Comparison of ENCODE assay signal across 8 cellular contexts in the genomic region with DNA sequence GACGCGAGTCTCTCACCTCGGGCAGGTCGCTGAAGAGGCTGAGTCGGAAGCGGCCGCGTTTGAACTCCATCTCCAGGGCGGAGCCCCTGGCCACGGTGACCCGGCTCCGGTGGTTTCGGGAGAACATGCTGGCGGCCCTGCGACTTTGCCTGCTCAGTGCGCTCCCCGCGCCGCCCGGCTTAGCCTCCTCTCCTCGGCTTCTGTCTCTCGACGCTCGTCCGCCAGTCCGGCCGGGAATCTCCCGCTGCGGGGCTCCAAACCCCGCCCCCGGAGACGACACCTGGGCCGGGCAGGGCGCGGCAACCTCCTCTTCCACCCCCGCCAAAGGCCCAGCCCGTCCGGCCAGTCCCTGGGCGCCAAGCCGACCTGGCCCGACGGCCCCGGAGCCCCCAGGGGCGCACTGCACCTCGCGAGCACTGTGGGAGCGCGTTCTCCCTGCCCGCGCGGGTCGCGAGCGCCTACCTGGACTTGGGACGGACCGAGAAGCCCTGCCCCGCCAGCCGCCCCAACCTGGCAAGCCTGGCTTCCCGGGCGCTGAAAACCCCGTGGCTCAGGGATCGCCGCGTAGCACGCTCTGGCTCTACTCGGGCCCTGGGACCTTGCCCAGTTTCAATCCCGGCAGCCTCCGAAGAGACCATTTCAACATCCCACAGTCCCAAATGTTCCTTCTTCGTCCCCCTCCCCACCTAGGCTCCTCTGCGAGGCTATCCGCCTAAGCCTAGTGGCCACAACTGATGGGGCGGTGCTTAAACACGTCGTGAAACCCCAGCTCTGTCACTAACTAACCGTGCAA. TPM values are rescaled to one million over a fixed set of nuclear protein-coding genes. Genes with fewer than 3 reads are reported as not detected.
DNase-seq lines count a peak whose midpoint lies in the region; ATAC-seq and TF ChIP-seq lines count a peak whose summit lies in the region.

A gene with protein sequence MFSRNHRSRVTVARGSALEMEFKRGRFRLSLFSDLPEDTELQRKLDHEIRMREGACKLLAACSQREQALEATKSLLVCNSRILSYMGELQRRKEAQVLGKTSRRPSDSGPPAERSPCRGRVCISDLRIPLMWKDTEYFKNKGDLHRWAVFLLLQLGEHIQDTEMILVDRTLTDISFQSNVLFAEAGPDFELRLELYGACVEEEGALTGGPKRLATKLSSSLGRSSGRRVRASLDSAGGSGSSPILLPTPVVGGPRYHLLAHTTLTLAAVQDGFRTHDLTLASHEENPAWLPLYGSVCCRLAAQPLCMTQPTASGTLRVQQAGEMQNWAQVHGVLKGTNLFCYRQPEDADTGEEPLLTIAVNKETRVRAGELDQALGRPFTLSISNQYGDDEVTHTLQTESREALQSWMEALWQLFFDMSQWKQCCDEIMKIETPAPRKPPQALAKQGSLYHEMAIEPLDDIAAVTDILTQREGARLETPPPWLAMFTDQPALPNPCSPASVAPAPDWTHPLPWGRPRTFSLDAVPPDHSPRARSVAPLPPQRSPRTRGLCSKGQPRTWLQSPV (minus strand): TSS at position 248 of the 793 bp plus-strand sequence. CDS start 121 bp downstream, at position 127.

- H3K36me3 Mint-ChIP-seq in activated naive CD8-positive, alpha-beta T cell treated with anti-CD3 and anti-CD28 coated beads for 36 hours = no peaks in the 10 kb centered on the region

- ATAC-seq in SK-N-SH treated with all-trans-retinoic acid at 6 μM for 48 hours (no peak), left ventricle myocardium superior (peak; percentile 17), HG03378 (IDR thresholded peaks at IDR 0.05; ENCODE audit: unreplicated experiment) (no peak)

- H3K9me3 ChIP-seq in SK-N-SH (no peaks in the 10 kb centered on the region), MM.1S (replicated peaks; ENCODE audit: insufficient read depth, low read length) (no peaks in the 10 kb centered on the region)

- H3K79me2 ChIP-seq in SK-N-SH (ENCODE audit: insufficient read depth) (peaks cover 30% of the 10 kb centered on the region), MM.1S (ENCODE audit: low read length) (no peaks in the 10 kb centered on the region)

- H3K27ac Mint-ChIP-seq in activated naive CD8-positive, alpha-beta T cell treated with anti-CD3 and anti-CD28 coated beads for 36 hours = no peak within 1 kb of the TSS

- H3K4me1 Mint-ChIP-seq in activated naive CD8-positive, alpha-beta T cell treated with anti-CD3 and anti-CD28 coated beads for 36 hours = peaks cover 7% of the 10 kb centered on the region

- H3K4me1 ChIP-seq in SK-N-SH (ENCODE audit: control insufficient read depth in 1 of 2, insufficient read depth in 2 of 2, low read depth in 1 of 2, low read length in 1 of 2) = peaks cover 20 to 27% of the 10 kb centered on the region in 2 experiments; a peak in 3 of 4 replicates
- H3K4me1 ChIP-seq in MM.1S (ENCODE audit: low read length) = peaks cover 5% of the 10 kb centered on the region

- no peak for DNase-seq in SK-N-SH
- peak; percentile 37 for DNase-seq in MM.1S
- DNase-seq in activated naive CD8-positive, alpha-beta T cell treated with anti-CD3 and anti-CD28 coated beads for 36 hours = peak; percentile 46
- peak; percentile 71 for DNase-seq in left ventricle myocardium superior
- DNase-seq in renal cortical epithelial cell (ENCODE audit: low read depth) = peak; percentile 90
- DNase-seq in HCEC 1CT = no peak

- H3K9ac ChIP-seq in SK-N-SH = peak within 1 kb of the TSS; percentile 77
- H3K9ac ChIP-seq in MM.1S (ENCODE audit: low read length) = no peak within 1 kb of the TSS

- CTCF ChIA-PET in SK-N-SH (lab: Yijun Ruan, JAX) = interaction anchor here (2.5 kb wide), 1 partner anchor 90 kb away, joined by 8 read pairs; no protein-coding TSS in a partner anchor

- H4K20me1 ChIP-seq in SK-N-SH (ENCODE audit: insufficient read depth) (no peaks in the 10 kb centered on the region), MM.1S (ENCODE audit: insufficient read depth, low read length) (no peaks in the 10 kb centered on the region)

- H3K27ac ChIP-seq in SK-N-SH (ENCODE audit: low read depth in 2 of 2, low read length in 1 of 2) = peak within 1 kb of the TSS; percentile 64 to 98
- H3K27ac ChIP-seq in MM.1S (ENCODE audit: low read length) = no peak within 1 kb of the TSS

- TF ChIP-seq CTCF in SK-N-SH (IDR thresholded peaks at IDR 0.05) = no peak
- no peak for TF ChIP-seq CTCF in MM.1S (IDR thresholded peaks at IDR 0.05; ENCODE audit: low read length)

- no peaks in the 10 kb centered on the region for H3K27me3 ChIP-seq in SK-N-SH (ENCODE audit: insufficient read depth)
- peaks cover 31% of the 10 kb centered on the region for H3K27me3 ChIP-seq in MM.1S (replicated peaks; ENCODE audit: insufficient read depth, low read length)

- 96% methylated on average over 65 of the region's 75 CpGs for WGBS in SK-N-SH (ENCODE audit: low lambda C conversion rate)

- peaks cover 47% of the 10 kb centered on the region for H3K27me3 Mint-ChIP-seq in activated naive CD8-positive, alpha-beta T cell treated with anti-CD3 and anti-CD28 coated beads for 36 hours

- POLR2A ChIA-PET in SK-N-SH (lab: Yijun Ruan, JAX) = no interaction called here

- TF ChIP-seq RAD21 in SK-N-SH (IDR thresholded peaks at IDR 0.05; ENCODE audit: low read length) = no peak

- H3K9me3 Mint-ChIP-seq in activated naive CD8-positive, alpha-beta T cell treated with anti-CD3 and anti-CD28 coated beads for 36 hours = no peaks in the 10 kb centered on the region

- peaks cover 6% of the 10 kb centered on the region for H3F3A ChIP-seq in SK-N-SH (replicated peaks; ENCODE audit: insufficient read depth)
- H3F3A ChIP-seq in MM.1S (ENCODE audit: insufficient read depth, low read length) = no peaks in the 10 kb centered on the region

- intact Hi-C loops in left ventricle myocardium superior (cut with micrococcal nuclease) = no loop called here

- H2AFZ ChIP-seq in SK-N-SH (ENCODE audit: low read depth) (peak within 1 kb of the TSS; percentile 95), MM.1S (ENCODE audit: low read length) (peak within 1 kb of the TSS; percentile 98)

- H3K9me2 ChIP-seq in SK-N-SH (no peaks in the 10 kb centered on the region), MM.1S (replicated peaks; ENCODE audit: insufficient read depth, low read length) (no peaks in the 10 kb centered on the region)

- no peaks in the 10 kb centered on the region for H3K36me3 ChIP-seq in SK-N-SH (replicated peaks in 1 of 2; ENCODE audit: control insufficient read depth in 1 of 2, insufficient read depth in 2 of 2, low read length in 1 of 2)
- no peaks in the 10 kb centered on the region for H3K36me3 ChIP-seq in MM.1S (replicated peaks; ENCODE audit: insufficient read depth, low read length)

- TF ChIP-seq EP300 in SK-N-SH (IDR thresholded peaks at IDR 0.05; ENCODE audit: borderline replicate concordance in 1 of 2, low read depth in 1 of 2, low read length in 1 of 2) = no peak

- H3K4me3 Mint-ChIP-seq in activated naive CD8-positive, alpha-beta T cell treated with anti-CD3 and anti-CD28 coated beads for 36 hours = peak within 1 kb of the TSS; percentile 62

- H3K4me3 ChIP-seq in SK-N-SH (ENCODE audit: low read depth in 2 of 2, low read length in 1 of 2) = peak within 1 kb of the TSS; percentile 73 to 75
- H3K4me3 ChIP-seq in MM.1S (ENCODE audit: low read length) = peak within 1 kb of the TSS; percentile 58

- peak within 1 kb of the TSS; percentile 97 for H3K4me2 ChIP-seq in SK-N-SH
- H3K4me2 ChIP-seq in MM.1S (ENCODE audit: low read depth, low read length) = peak within 1 kb of the TSS; percentile 89

TF ChIP-seq in SK-N-SH, 30 proteins besides CTCF, POLR2A, EP300 and RAD21 (continues in another document):
- TF ChIP-seq TCF12 (IDR thresholded peaks at IDR 0.05) (no peak), FOSL2 (IDR thresholded peaks at IDR 0.05; ENCODE audit: borderline replicate concordance, low read depth) (no peak), ELF1 (IDR thresholded peaks at IDR 0.05) (no peak), FOXM1 (IDR thresholded peaks at IDR 0.05; ENCODE audit: low read depth) (no peak), SIN3A (IDR thresholded peaks at IDR 0.05; ENCODE audit: borderline replicate concordance, low read depth, low read length) (no peak), NFIC (IDR thresholded peaks at IDR 0.05; ENCODE audit: borderline replicate concordance) (no peak), YY1 (IDR thresholded peaks at IDR 0.05; ENCODE audit: low read depth) (no peak)
- TF ChIP-seq, protein P1, sequence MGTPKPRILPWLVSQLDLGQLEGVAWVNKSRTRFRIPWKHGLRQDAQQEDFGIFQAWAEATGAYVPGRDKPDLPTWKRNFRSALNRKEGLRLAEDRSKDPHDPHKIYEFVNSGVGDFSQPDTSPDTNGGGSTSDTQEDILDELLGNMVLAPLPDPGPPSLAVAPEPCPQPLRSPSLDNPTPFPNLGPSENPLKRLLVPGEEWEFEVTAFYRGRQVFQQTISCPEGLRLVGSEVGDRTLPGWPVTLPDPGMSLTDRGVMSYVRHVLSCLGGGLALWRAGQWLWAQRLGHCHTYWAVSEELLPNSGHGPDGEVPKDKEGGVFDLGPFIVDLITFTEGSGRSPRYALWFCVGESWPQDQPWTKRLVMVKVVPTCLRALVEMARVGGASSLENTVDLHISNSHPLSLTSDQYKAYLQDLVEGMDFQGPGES (IDR thresholded peaks at IDR 0.05; ENCODE audit: low read depth, low read length) = no peak

TF ChIP-seq in SK-N-SH treated with all-trans-retinoic acid at 6 μM for 48 hours, 23 proteins besides CTCF, POLR2A, EP300 and RAD21:
- TF ChIP-seq ESRRG (CRISPR knock-in tag; IDR thresholded peaks at IDR 0.05) (no peak), ZC3H10 (CRISPR knock-in tag; IDR thresholded peaks at IDR 0.05) (no peak), SNAI2 (CRISPR knock-in tag; IDR thresholded peaks at IDR 0.05) (no peak), OSR1 (CRISPR knock-in tag; IDR thresholded peaks at IDR 0.05) (no peak), ZFP3 (CRISPR knock-in tag; IDR thresholded peaks at IDR 0.05) (no peak), CSDC2 (CRISPR knock-in tag; IDR thresholded peaks at IDR 0.05) (no peak), GLIS3 (CRISPR knock-in tag; IDR thresholded peaks at IDR 0.05) (no peak)
- TF ChIP-seq, protein P2, sequence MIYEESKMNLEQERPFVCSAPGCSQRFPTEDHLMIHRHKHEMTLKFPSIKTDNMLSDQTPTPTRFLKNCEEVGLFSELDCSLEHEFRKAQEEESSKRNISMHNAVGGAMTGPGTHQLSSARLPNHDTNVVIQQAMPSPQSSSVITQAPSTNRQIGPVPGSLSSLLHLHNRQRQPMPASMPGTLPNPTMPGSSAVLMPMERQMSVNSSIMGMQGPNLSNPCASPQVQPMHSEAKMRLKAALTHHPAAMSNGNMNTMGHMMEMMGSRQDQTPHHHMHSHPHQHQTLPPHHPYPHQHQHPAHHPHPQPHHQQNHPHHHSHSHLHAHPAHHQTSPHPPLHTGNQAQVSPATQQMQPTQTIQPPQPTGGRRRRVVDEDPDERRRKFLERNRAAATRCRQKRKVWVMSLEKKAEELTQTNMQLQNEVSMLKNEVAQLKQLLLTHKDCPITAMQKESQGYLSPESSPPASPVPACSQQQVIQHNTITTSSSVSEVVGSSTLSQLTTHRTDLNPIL (CRISPR knock-in tag; IDR thresholded peaks at IDR 0.05; ENCODE audit: low read depth) = no peak

RNA-seq across cellular contexts. Expression of the gene that starts here (rescaled TPM):
- polyA plus RNA-seq in SK-N-SH (2012; rRNA removed) = 22.6 and 23.4 TPM in 2 replicates
- 8.6 and 13.1 TPM in 2 replicates for polyA plus RNA-seq in SK-N-SH (2012; cell fraction: cytosol; rRNA removed)
- polyA plus RNA-seq in SK-N-SH (2012; cell fraction: nucleus; rRNA removed) = 80.0 and 93.6 TPM in 2 replicates
- 1 to 10 TPM; 1.6 to 1.8 TPM for total RNA-seq in activated naive CD8-positive, alpha-beta T cell treated with anti-CD3 and anti-CD28 coated beads for 36 hours
- total RNA-seq in left ventricle myocardium superior = 21.4 TPM
- 60.8 TPM in 2 replicates for total RNA-seq in renal cortical epithelial cell

Comparison
In these comparisons a context has a peak if more than half of its experiments do, and no peak if none do; other contexts are left out.
1. DNase-seq: peak in MM.1S (single experiment), activated naive CD8-positive, alpha-beta T cell treated with anti-CD3 and anti-CD28 coated beads for 36 hours (single experiment), left ventricle myocardium superior (single experiment) and renal cortical epithelial cell (single experiment); none in SK-N-SH (single experiment) and HCEC 1CT (single experiment).